ENCODE assay signal across 8 cellular contexts in genomic region chr2:240579771-240580614, GRCh38. TPM values are rescaled to one million over a fixed set of nuclear protein-coding genes. Genes with fewer than 3 reads are reported as not detected.
DNase-seq lines count a peak whose midpoint lies in the region; ATAC-seq and TF ChIP-seq lines count a peak whose summit lies in the region.

No MANE protein-coding gene starts in this region.

- H3K79me2 ChIP-seq in OCI-LY7 (ENCODE audit: insufficient read depth, low read depth, low read length): peaks cover 44% of the 10 kb centered on the region

- no peaks in the 10 kb centered on the region for H3K27me3 ChIP-seq in cardiac muscle cell

- H3K27ac ChIP-seq in OCI-LY7 (ENCODE audit: low read depth, low read length, poor library complexity, severe bottlenecking): peak overlapping the region; percentile 69
- peak overlapping the region; percentile 39 for H3K27ac ChIP-seq in cardiac muscle cell

- DNase-seq in AG09319 (ENCODE audit: extremely low read depth, low read depth): peak; percentile 70
- DNase-seq in OCI-LY7 (ENCODE audit: low spot score): peak; percentile 76
- DNase-seq in activated T-helper 9 cell treated with anti-CD3 and anti-CD28 coated beads, Interleukin-2, amount 50 U/mL, for 16 hours (ENCODE audit: low read depth): peak; percentile 74
- DNase-seq in cardiac muscle cell (ENCODE audit: low read depth in 1 of 2, low spot score in 1 of 2): peak in 1 of 2 donors; percentile 94
- peak; percentile 48 to 53 for DNase-seq in stimulated activated CD4-positive, alpha-beta T cell treated with anti-CD3 and anti-CD28 coated beads, Interleukin-1b, Interleukin-23, amount 100 ng/mL, for 1 hour (ENCODE audit: low read depth in 2 of 2)
- no peak for DNase-seq in SHP77 treated with DMSO at 0.1 percent for 48 hours (lab: John Stamatoyannopoulos, UW)

- no peaks in the 10 kb centered on the region for H3K9me3 ChIP-seq in OCI-LY7 (ENCODE audit: low read length)
- no peaks in the 10 kb centered on the region for H3K9me3 ChIP-seq in cardiac muscle cell (ENCODE audit: low read depth)

- H3K4me2 ChIP-seq in OCI-LY7 (ENCODE audit: low read length): peak overlapping the region; percentile 47

- POLR2A ChIA-PET in OCI-LY7 (lab: Charles Lee): interaction anchor here (0.9 to 1.5 kb wide), 3 partner anchors 11 to 19 kb away, joined by 3 to 12 read pairs (median 3); no protein-coding TSS in a partner anchor

- H3K4me1 ChIP-seq in OCI-LY7 (ENCODE audit: insufficient read depth, low read length, poor library complexity, severe bottlenecking): peaks cover 61% of the 10 kb centered on the region
- H3K4me1 ChIP-seq in cardiac muscle cell (ENCODE audit: low read depth): no peaks in the 10 kb centered on the region

- peaks cover 77% of the 10 kb centered on the region for H3K36me3 ChIP-seq in OCI-LY7 (ENCODE audit: insufficient read depth, low read length)
- H3K36me3 ChIP-seq in cardiac muscle cell: no peaks in the 10 kb centered on the region

- CTCF ChIA-PET in OCI-LY7 (lab: Charles Lee; ENCODE audit: unreplicated experiment): interaction anchor here (1.1 to 1.3 kb wide), 2 partner anchors 13 to 14 kb away, joined by 3 to 4 read pairs; no protein-coding TSS in a partner anchor

- BruUV-seq in OCI-LY7 (replicated peaks; lab: Mats Ljungman, UMichigan): no TSS peak

- intact Hi-C loops in OCI-LY7 (cut with micrococcal nuclease; ENCODE audit: unreplicated experiment): loop anchor here (10.0 kb wide), 1 partner anchor 735 kb away; the partner anchor contains the start of genes HDLBP and SEPTIN2

- H3K9me2 ChIP-seq in OCI-LY7 (ENCODE audit: insufficient read depth, low read length): no peaks in the 10 kb centered on the region

- TF ChIP-seq CTCF in AG09319 (IDR thresholded peaks at IDR 0.05; ENCODE audit: low read depth, low read length) (no peak), OCI-LY7 (conservative IDR thresholded peaks at IDR 0.05; ENCODE audit: low read length) (peak; percentile 75), cardiac muscle cell (IDR thresholded peaks at IDR 0.05; ENCODE audit: low read depth, low read length) (peak; percentile 1)

- no peak overlapping the region for H2AFZ ChIP-seq in OCI-LY7 (ENCODE audit: low read length)

- ATAC-seq in GM21723 (IDR thresholded peaks at IDR 0.05; ENCODE audit: unreplicated experiment): peak; percentile 51
- ATAC-seq in HG03108 (IDR thresholded peaks at IDR 0.05; ENCODE audit: unreplicated experiment): no peak

- no peak overlapping the region for H3K4me3 ChIP-seq in OCI-LY7 (ENCODE audit: low read depth, low read length, poor library complexity, severe bottlenecking)
- no peak overlapping the region for H3K4me3 ChIP-seq in cardiac muscle cell

- 0 out of 2 replicates have a peak, but pooled peaks cover 4% of the 10 kb centered on the region for H4K20me1 ChIP-seq in OCI-LY7 (ENCODE audit: insufficient read depth, low read length)

RNA-seq across cellular contexts. Expression of gene CAPN10, which starts 6.5 kb away (rescaled TPM):
- total RNA-seq in OCI-LY7 (2014; rRNA removed; shearing (Covaris generic)): 54.1 and 78.1 TPM in 2 replicates
- total RNA-seq in OCI-LY7 (2022) (67.3 and 70.6 TPM in 2 replicates), cardiac muscle cell (60.8 and 61.6 TPM in 2 replicates)
- polyA plus RNA-seq in cardiac muscle cell: 57.9 and 62.8 TPM in 2 replicates

RNA-seq across cellular contexts. Expression of gene RNPEPL1, which starts 11.7 kb away (rescaled TPM):
- 22.7 and 41.9 TPM in 2 replicates for total RNA-seq in OCI-LY7 (2014; rRNA removed; shearing (Covaris generic))
- total RNA-seq in OCI-LY7 (2022): 51.8 and 53.5 TPM in 2 replicates
- 43.5 and 49.0 TPM in 2 replicates for total RNA-seq in cardiac muscle cell
- 59.7 and 61.2 TPM in 2 replicates for polyA plus RNA-seq in cardiac muscle cell

RNA-seq across cellular contexts. Expression of gene DUSP28, which starts 19.8 kb away (rescaled TPM):
- total RNA-seq in OCI-LY7 (2014; rRNA removed; shearing (Covaris generic)): 13.0 and 17.6 TPM in 2 replicates
- total RNA-seq in OCI-LY7 (2022) (15.8 and 16.7 TPM in 2 replicates), cardiac muscle cell (10.2 and 29.2 TPM in 2 replicates)
- 22.1 and 24.9 TPM in 2 replicates for polyA plus RNA-seq in cardiac muscle cell

RNA-seq across cellular contexts. Expression of gene ANKMY1, which starts 22.2 kb away (rescaled TPM):
- total RNA-seq in OCI-LY7 (2014; rRNA removed; shearing (Covaris generic)): 24.7 and 30.6 TPM in 2 replicates
- total RNA-seq in OCI-LY7 (2022): 65.9 and 69.4 TPM in 2 replicates
- 6.9 and 10.8 TPM in 2 replicates for total RNA-seq in cardiac muscle cell
- polyA plus RNA-seq in cardiac muscle cell: 7.6 and 10.1 TPM in 2 replicates

RNA-seq across cellular contexts. Expression of gene GPR35, which starts 45.3 kb away (rescaled TPM):
- total RNA-seq in OCI-LY7 (2014; rRNA removed; shearing (Covaris generic)): 0.88 and 2.1 TPM in 2 replicates
- total RNA-seq in OCI-LY7 (2022) (1.4 and 2.4 TPM in 2 replicates), cardiac muscle cell (0.70 and 5.1 TPM in 2 replicates)
- polyA plus RNA-seq in cardiac muscle cell: 0.40 and 1.9 TPM in 2 replicates
